32 cellular contexts compared by ENCODE assay signal in the genomic region with DNA sequence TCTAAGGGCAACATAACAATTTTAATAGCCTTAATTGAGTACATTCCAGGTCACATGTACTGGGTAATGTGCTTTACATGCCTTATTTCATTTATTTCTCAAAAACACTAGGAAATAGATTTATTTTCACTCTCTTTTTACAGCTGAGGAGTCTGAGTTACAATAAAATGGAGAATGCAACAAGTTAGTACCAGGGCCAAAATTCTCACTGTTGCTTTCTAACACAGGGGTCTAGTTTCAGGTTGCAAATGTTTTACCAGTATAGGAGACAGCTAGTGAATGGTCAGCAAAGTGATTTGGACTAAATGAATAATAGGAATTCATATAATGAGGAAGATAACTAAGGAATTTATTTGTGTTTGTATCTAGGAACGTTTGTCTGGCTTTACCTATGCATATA.
"Had no signal": no experiment of that assay in that cellular context is flagged by ENCODE, and none has a peak within 500 bp of the region (broad histone marks: within the 10 kb centered on the region; RNA-seq: fewer than 3 reads in every experiment).

No MANE protein-coding gene starts in this region.

- H3K36me3 ChIP-seq: ascending aorta, breast epithelium, cardiac muscle cell, colonic mucosa, gastrocnemius medialis, heart right ventricle, WERI-Rb-1 had no signal

- H3K9me3 Mint-ChIP-seq: activated B cell treated with CpG ODN at 0.5 μM for 24 hours; activated CD8-positive, alpha-beta T cell treated with anti-CD3 and anti-CD28 coated beads for 36 hours; activated naive CD4-positive, alpha-beta T cell treated with anti-CD3 and anti-CD28 coated beads for 36 hours; activated naive CD4-positive, alpha-beta T cell treated with anti-CD3 and anti-CD28 coated beads, Interleukin-2, amount 50 U/mL, for 24 hours; activated naive CD8-positive, alpha-beta T cell treated with anti-CD3 and anti-CD28 coated beads for 36 hours; activated T-helper 2 cell treated with anti-CD3 and anti-CD28 coated beads, Interferon-gamma antibody, Interleukin-2, Interleukin-4, amounts not matched to agents 10 μg/mL and 5 μg/mL and 100 μg/mL, durations not matched to agents 14 hours and 24 hours and 36 hours; brain; T-helper 2 cell treated with Interferon-gamma antibody and Interleukin-4, amounts not matched to agents 5 μg/mL and 100 μg/mL, for 36 hours had no signal

- H3K27me3 Mint-ChIP-seq: activated B cell treated with CpG ODN at 0.5 μM for 24 hours; activated CD8-positive, alpha-beta T cell treated with anti-CD3 and anti-CD28 coated beads for 36 hours; activated naive CD4-positive, alpha-beta T cell treated with anti-CD3 and anti-CD28 coated beads, Interleukin-2, amount 50 U/mL, for 24 hours; activated naive CD8-positive, alpha-beta T cell treated with anti-CD3 and anti-CD28 coated beads for 36 hours; activated naive CD8-positive, alpha-beta T cell treated with anti-CD3 and anti-CD28 coated beads, Interleukin-2, amount 50 U/mL, for 24 hours; brain; T-helper 17 cell had no signal

- H3K27me3 ChIP-seq: ascending aorta, breast epithelium, cardiac muscle cell, colonic mucosa, foreskin keratinocyte, gastrocnemius medialis, heart right ventricle had no signal

- DNase-seq: activated B cell treated with CpG ODN at 0.5 μM for 24 hours; activated CD4-positive, alpha-beta T cell treated with anti-CD3 and anti-CD28 coated beads for 48 hours; activated CD4-positive, alpha-beta T cell treated with anti-CD3 and anti-CD28 coated beads, Interleukin-2, amount 50 U/mL, for 1 hour; activated CD4-positive, alpha-beta T cell treated with anti-CD3 and anti-CD28 coated beads, Interleukin-2, amount 50 U/mL, for 48 hours; activated CD8-positive, alpha-beta memory T cell treated with anti-CD3 and anti-CD28 coated beads for 24 hours; activated CD8-positive, alpha-beta T cell treated with anti-CD3 and anti-CD28 coated beads for 36 hours; activated effector memory CD4-positive, alpha-beta T cell treated with anti-CD3 and anti-CD28 coated beads, Interleukin-2, amount 50 U/mL, for 16 hours; activated naive CD4-positive, alpha-beta T cell treated with anti-CD3 and anti-CD28 coated beads for 36 hours; activated naive CD8-positive, alpha-beta T cell treated with anti-CD3 and anti-CD28 coated beads for 36 hours; activated naive CD8-positive, alpha-beta T cell treated with anti-CD3 and anti-CD28 coated beads, Interleukin-2, amount 50 U/mL, for 24 hours; activated T-cell treated with anti-CD3 and anti-CD28 coated beads, Interleukin-2, amount 50 U/mL, for 4 hours; central memory CD4-positive, alpha-beta T cell; cerebellar nuclear complex; colonic mucosa; effector CD8-positive, alpha-beta T cell; foreskin keratinocyte; gastrocnemius medialis; glutamatergic neuron; heart right ventricle; T-helper 1 cell; T-helper 17 cell; T1000; WERI-Rb-1 had no signal

- H3K4me3 ChIP-seq: ascending aorta, breast epithelium, cardiac muscle cell, colonic mucosa, gastrocnemius medialis, heart right ventricle had no signal

- ATAC-seq: activated CD4-positive, CD25-positive, alpha-beta regulatory T cell treated with anti-CD3 and anti-CD28 coated beads, Interleukin-2, amount 50 U/mL, for 24 hours; activated CD8-positive, alpha-beta T cell treated with anti-CD3 and anti-CD28 coated beads for 36 hours; activated naive CD8-positive, alpha-beta T cell treated with anti-CD3 and anti-CD28 coated beads, Interleukin-2, amount 50 U/mL, for 24 hours; activated T-cell treated with anti-CD3 and anti-CD28 coated beads, Interleukin-2, amount 50 U/mL, for 4 hours; esophagus mucosa; foreskin keratinocyte; gastrocnemius medialis; heart right ventricle; T-helper 17 cell had no signal

- H3K27ac Mint-ChIP-seq: activated B cell treated with CpG ODN at 0.5 μM for 24 hours; activated CD8-positive, alpha-beta T cell treated with anti-CD3 and anti-CD28 coated beads for 36 hours; activated naive CD4-positive, alpha-beta T cell treated with anti-CD3 and anti-CD28 coated beads for 36 hours; activated naive CD4-positive, alpha-beta T cell treated with anti-CD3 and anti-CD28 coated beads, Interleukin-2, amount 50 U/mL, for 24 hours; activated naive CD8-positive, alpha-beta T cell treated with anti-CD3 and anti-CD28 coated beads for 36 hours; activated naive CD8-positive, alpha-beta T cell treated with anti-CD3 and anti-CD28 coated beads, Interleukin-2, amount 50 U/mL, for 24 hours; activated T-helper 2 cell treated with anti-CD3 and anti-CD28 coated beads, Interferon-gamma antibody, Interleukin-2, Interleukin-4, amounts not matched to agents 10 μg/mL and 5 μg/mL and 100 μg/mL, durations not matched to agents 14 hours and 24 hours and 36 hours; brain; T-helper 17 cell; T-helper 2 cell treated with Interferon-gamma antibody and Interleukin-4, amounts not matched to agents 5 μg/mL and 100 μg/mL, for 36 hours had no signal

- H3K27ac ChIP-seq: ascending aorta, breast epithelium, cardiac muscle cell, colonic mucosa, foreskin keratinocyte, gastrocnemius medialis, heart right ventricle, WERI-Rb-1 had no signal

- H3K4me3 Mint-ChIP-seq: activated B cell treated with CpG ODN at 0.5 μM for 24 hours; activated CD8-positive, alpha-beta T cell treated with anti-CD3 and anti-CD28 coated beads for 36 hours; activated naive CD4-positive, alpha-beta T cell treated with anti-CD3 and anti-CD28 coated beads for 36 hours; activated naive CD4-positive, alpha-beta T cell treated with anti-CD3 and anti-CD28 coated beads, Interleukin-2, amount 50 U/mL, for 24 hours; activated naive CD8-positive, alpha-beta T cell treated with anti-CD3 and anti-CD28 coated beads for 36 hours; activated naive CD8-positive, alpha-beta T cell treated with anti-CD3 and anti-CD28 coated beads, Interleukin-2, amount 50 U/mL, for 24 hours; activated T-cell treated with anti-CD3 and anti-CD28 coated beads, Interleukin-2, amount 50 U/mL, for 4 hours; brain; T-helper 17 cell; T-helper 2 cell treated with Interferon-gamma antibody and Interleukin-4, amounts not matched to agents 5 μg/mL and 100 μg/mL, for 36 hours had no signal

- H3K4me1 ChIP-seq: ascending aorta, breast epithelium, colonic mucosa, foreskin keratinocyte, gastrocnemius medialis, heart right ventricle had no signal

- H3K4me1 Mint-ChIP-seq: activated B cell treated with CpG ODN at 0.5 μM for 24 hours; activated naive CD4-positive, alpha-beta T cell treated with anti-CD3 and anti-CD28 coated beads, Interleukin-2, amount 50 U/mL, for 24 hours; activated naive CD8-positive, alpha-beta T cell treated with anti-CD3 and anti-CD28 coated beads for 36 hours; activated naive CD8-positive, alpha-beta T cell treated with anti-CD3 and anti-CD28 coated beads, Interleukin-2, amount 50 U/mL, for 24 hours; brain; T-helper 17 cell had no signal

- H3K36me3 Mint-ChIP-seq: activated naive CD4-positive, alpha-beta T cell treated with anti-CD3 and anti-CD28 coated beads, Interleukin-2, amount 50 U/mL, for 24 hours; activated naive CD8-positive, alpha-beta T cell treated with anti-CD3 and anti-CD28 coated beads for 36 hours; brain had no signal

- H3K9me3 ChIP-seq: ascending aorta, breast epithelium, colonic mucosa, gastrocnemius medialis, heart right ventricle had no signal
